In the genomic region with DNA sequence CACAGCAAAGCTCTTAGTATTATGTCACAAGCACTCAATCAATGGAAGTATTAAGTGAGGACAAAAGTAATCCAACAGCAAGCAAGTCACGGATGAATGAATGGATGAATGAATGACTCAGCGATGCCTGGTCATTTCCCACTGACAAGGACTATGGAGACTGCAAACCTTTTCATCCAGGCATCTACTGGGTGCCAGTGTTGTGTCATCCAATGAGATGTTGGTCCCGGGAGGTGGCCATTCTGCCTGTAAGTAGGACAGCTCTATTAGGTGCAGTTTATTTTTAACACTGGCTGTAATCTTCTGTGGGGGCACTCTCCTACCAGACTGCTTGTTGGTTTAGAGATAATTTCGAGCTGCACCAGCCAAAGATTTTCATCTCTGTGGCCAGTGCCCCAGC, we compare ENCODE assay signal across 8 cellular contexts. TPM values are rescaled to one million over a fixed set of nuclear protein-coding genes. Genes with fewer than 3 reads are reported as not detected.
DNase-seq lines count a peak whose midpoint lies in the region; ATAC-seq and TF ChIP-seq lines count a peak whose summit lies in the region.

No MANE protein-coding gene starts in this region.

- no peaks in the 10 kb centered on the region for H3K9me2 ChIP-seq in HCT116 (ENCODE audit: insufficient read depth)

- RAD21 ChIA-PET in HCT116 (lab: Charles Lee; ENCODE audit: low non-redundant PET in 1 of 2, low total read pairs in 2 of 2, uncharacterized antibody in 2 of 2, unreplicated experiment in 2 of 2): no interaction called here

- DNase-seq in HCT116 (ENCODE audit: low read depth, low spot score) (no peak), SHP77 treated with DMSO at 0.1 percent for 48 hours (lab: John Stamatoyannopoulos, UW) (peak; percentile 58), left cardiac atrium (peak; percentile 48), superior temporal gyrus (ENCODE audit: extremely low spot score) (peak; percentile 74)
- DNase-seq in activated CD4-positive, CD25-positive, alpha-beta regulatory T cell (lab: John Stamatoyannopoulos, UW): no peak
- DNase-seq in activated CD8-positive, alpha-beta T cell treated with anti-CD3 and anti-CD28 coated beads, Interleukin-2, amount 10 ng/mL, durations not matched to agents 7 days and 5 days: no peak

- TF ChIP-seq RAD21 in HCT116 (IDR thresholded peaks at IDR 0.05; ENCODE audit: low read depth): peak; percentile 58

- CTCF ChIA-PET in HCT116 (lab: Charles Lee): interaction anchor here (1.3 kb wide), 1 partner anchor 482 kb away, joined by 4 read pairs; no protein-coding TSS in a partner anchor
- CTCF ChIA-PET in activated CD8-positive, alpha-beta T cell treated with anti-CD3 and anti-CD28 coated beads, Interleukin-2, amount 10 ng/mL, durations not matched to agents 7 days and 5 days (lab: Charles Lee): no interaction called here

- H3K36me3 Mint-ChIP-seq in activated CD8-positive, alpha-beta T cell treated with anti-CD3 and anti-CD28 coated beads, Interleukin-2, amount 10 ng/mL, durations not matched to agents 7 days and 5 days (ENCODE audit: low read depth): no peaks in the 10 kb centered on the region

- peak overlapping the region; percentile 2 for H2AFZ ChIP-seq in HCT116 (ENCODE audit: low read depth, low read length, poor library complexity, severe bottlenecking)

- BruUV-seq in HCT116 (replicated peaks; lab: Mats Ljungman, UMichigan): no TSS peak

- no peak overlapping the region for H3K9ac ChIP-seq in HCT116 (ENCODE audit: low read length)

- no peaks in the 10 kb centered on the region for H3K9me3 ChIP-seq in HCT116 (ENCODE audit: control insufficient read depth in 1 of 2, insufficient read depth in 1 of 2, low read depth in 1 of 2, low read length in 2 of 2)

- no peaks in the 10 kb centered on the region for H3K36me3 ChIP-seq in HCT116 (ENCODE audit: control insufficient read depth in 1 of 2, insufficient read depth in 2 of 2, low read length in 2 of 2)

- no peaks in the 10 kb centered on the region for H3K79me2 ChIP-seq in HCT116 (ENCODE audit: insufficient read depth, low read length)

- POLR2A ChIA-PET in HCT116 (lab: Charles Lee): no interaction called here
- POLR2A ChIA-PET in activated CD8-positive, alpha-beta T cell treated with anti-CD3 and anti-CD28 coated beads, Interleukin-2, amount 10 ng/mL, durations not matched to agents 7 days and 5 days (lab: Charles Lee): no interaction called here

- no peak overlapping the region for H3K4me3 Mint-ChIP-seq in activated CD8-positive, alpha-beta T cell treated with anti-CD3 and anti-CD28 coated beads, Interleukin-2, amount 10 ng/mL, durations not matched to agents 7 days and 5 days

- no peaks in the 10 kb centered on the region for H3K4me1 Mint-ChIP-seq in activated CD8-positive, alpha-beta T cell treated with anti-CD3 and anti-CD28 coated beads, Interleukin-2, amount 10 ng/mL, durations not matched to agents 7 days and 5 days (ENCODE audit: low read depth)

- ATAC-seq in HCT116: peak; percentile 85
- peak; percentile 66 to 93 for ATAC-seq in left cardiac atrium
- ATAC-seq in HG02763 (IDR thresholded peaks at IDR 0.05; ENCODE audit: unreplicated experiment): no peak
- ATAC-seq in HG03108 (IDR thresholded peaks at IDR 0.05; ENCODE audit: unreplicated experiment): no peak
- no peak for ATAC-seq in activated CD8-positive, alpha-beta T cell treated with anti-CD3 and anti-CD28 coated beads, Interleukin-2, amount 10 ng/mL, durations not matched to agents 7 days and 5 days

- H3K4me3 ChIP-seq in HCT116 (replicated peaks in 1 of 2; ENCODE audit: low read depth in 1 of 2, low read length in 2 of 2): no peak overlapping the region

- H3K9me3 Mint-ChIP-seq in activated CD8-positive, alpha-beta T cell treated with anti-CD3 and anti-CD28 coated beads, Interleukin-2, amount 10 ng/mL, durations not matched to agents 7 days and 5 days (ENCODE audit: insufficient read depth): no peaks in the 10 kb centered on the region

- peak in 2 of 3 experiments; percentile 18 to 31; a peak in 2 of 6 replicates for TF ChIP-seq CTCF in HCT116 (IDR thresholded peaks at IDR 0.05 in 2 of 3, conservative IDR thresholded peaks at IDR 0.05 in 1 of 3; ENCODE audit: borderline replicate concordance in 1 of 3, insufficient read depth in 1 of 3, low read depth in 2 of 3, low read length in 2 of 3)

- no peaks in the 10 kb centered on the region for H3K27me3 ChIP-seq in HCT116 (ENCODE audit: insufficient read depth, low read length)

- H3K27ac ChIP-seq in HCT116 (ENCODE audit: low read depth, low read length): no peak overlapping the region

- H3K27ac Mint-ChIP-seq in activated CD8-positive, alpha-beta T cell treated with anti-CD3 and anti-CD28 coated beads, Interleukin-2, amount 10 ng/mL, durations not matched to agents 7 days and 5 days: no peak overlapping the region

- no peak overlapping the region for H3K4me2 ChIP-seq in HCT116 (ENCODE audit: low read length)

- no peak for TF ChIP-seq POLR2A in HCT116 (IDR thresholded peaks at IDR 0.05; ENCODE audit: borderline replicate concordance, extremely low read depth, insufficient read depth, insufficient read length)

- H3K4me1 ChIP-seq in HCT116 (ENCODE audit: control insufficient read depth in 1 of 2, insufficient read depth in 2 of 2, low read length in 2 of 2): no peaks in the 10 kb centered on the region

- no peaks in the 10 kb centered on the region for H4K20me1 ChIP-seq in HCT116 (ENCODE audit: insufficient read depth)

- intact Hi-C loops in HCT116 (cut with micrococcal nuclease): no loop called here
- intact Hi-C loops in left cardiac atrium (cut with DNase I): loop anchor here (2.0 to 10.0 kb wide), 3 partner anchors 54 to 478 kb away; no protein-coding TSS in a partner anchor

- H3K27me3 Mint-ChIP-seq in activated CD8-positive, alpha-beta T cell treated with anti-CD3 and anti-CD28 coated beads, Interleukin-2, amount 10 ng/mL, durations not matched to agents 7 days and 5 days (ENCODE audit: low read depth): no peaks in the 10 kb centered on the region

TF ChIP-seq in HCT116, 20 proteins besides CTCF, POLR2A, EP300 and RAD21:
- no peak for TF ChIP-seq JUND (IDR thresholded peaks at IDR 0.05)
- no peak for TF ChIP-seq TCF7L2 (IDR thresholded peaks at IDR 0.05; ENCODE audit: borderline replicate concordance, extremely low read depth, insufficient read depth, insufficient read length)
- TF ChIP-seq CBX3 (IDR thresholded peaks at IDR 0.05; ENCODE audit: low read depth): no peak
- no peak for TF ChIP-seq EZH2 (IDR thresholded peaks at IDR 0.05)
- TF ChIP-seq, protein P1, sequence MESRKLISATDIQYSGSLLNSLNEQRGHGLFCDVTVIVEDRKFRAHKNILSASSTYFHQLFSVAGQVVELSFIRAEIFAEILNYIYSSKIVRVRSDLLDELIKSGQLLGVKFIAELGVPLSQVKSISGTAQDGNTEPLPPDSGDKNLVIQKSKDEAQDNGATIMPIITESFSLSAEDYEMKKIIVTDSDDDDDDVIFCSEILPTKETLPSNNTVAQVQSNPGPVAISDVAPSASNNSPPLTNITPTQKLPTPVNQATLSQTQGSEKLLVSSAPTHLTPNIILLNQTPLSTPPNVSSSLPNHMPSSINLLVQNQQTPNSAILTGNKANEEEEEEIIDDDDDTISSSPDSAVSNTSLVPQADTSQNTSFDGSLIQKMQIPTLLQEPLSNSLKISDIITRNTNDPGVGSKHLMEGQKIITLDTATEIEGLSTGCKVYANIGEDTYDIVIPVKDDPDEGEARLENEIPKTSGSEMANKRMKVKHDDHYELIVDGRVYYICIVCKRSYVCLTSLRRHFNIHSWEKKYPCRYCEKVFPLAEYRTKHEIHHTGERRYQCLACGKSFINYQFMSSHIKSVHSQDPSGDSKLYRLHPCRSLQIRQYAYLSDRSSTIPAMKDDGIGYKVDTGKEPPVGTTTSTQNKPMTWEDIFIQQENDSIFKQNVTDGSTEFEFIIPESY (IDR thresholded peaks at IDR 0.05; ENCODE audit: extremely low read depth, insufficient replicate concordance, low read length): no peak

RNA-seq across cellular contexts. Expression of a gene that starts 39.4 kb away (rescaled TPM):
- total RNA-seq in HCT116 (2021; ENCODE audit: unreplicated experiment): not detected
- polyA plus RNA-seq in HCT116 (2012): 0.13 TPM in 1 of 2 replicates, not detected in the other
- total RNA-seq in left cardiac atrium: under 1 TPM; 0.18 to 0.91 TPM
- total RNA-seq in activated CD8-positive, alpha-beta T cell treated with anti-CD3 and anti-CD28 coated beads, Interleukin-2, amount 10 ng/mL, durations not matched to agents 7 days and 5 days: not detected

Comparison
In these comparisons a context has a peak if more than half of its experiments do, and no peak if none do; other contexts are left out.
1. ATAC-seq: peak in HCT116 (single experiment) and left cardiac atrium (2 of 2); none in HG02763 (single experiment), HG03108 (single experiment) and activated CD8-positive, alpha-beta T cell treated with anti-CD3 and anti-CD28 coated beads, Interleukin-2, amount 10 ng/mL, durations not matched to agents 7 days and 5 days (single experiment).
2. DNase-seq: peak in SHP77 treated with DMSO at 0.1 percent for 48 hours (single experiment), left cardiac atrium (single experiment) and superior temporal gyrus (single experiment); none in HCT116 (single experiment), activated CD4-positive, CD25-positive, alpha-beta regulatory T cell (0 of 4) and activated CD8-positive, alpha-beta T cell treated with anti-CD3 and anti-CD28 coated beads, Interleukin-2, amount 10 ng/mL, durations not matched to agents 7 days and 5 days (single experiment).